Comparison of ENCODE assay signal across 25 cellular contexts in genomic region chr14:92970233-92970625, GRCh38. TPM values are rescaled to one million over a fixed set of nuclear protein-coding genes. Genes with fewer than 3 reads are reported as not detected.
"Had no signal": no experiment of that assay in that cellular context is flagged by ENCODE, and none has a peak within 500 bp of the region (broad histone marks: within the 10 kb centered on the region; RNA-seq: fewer than 3 reads in every experiment).

No MANE protein-coding gene starts in this region.

- H3K27me3 Mint-ChIP-seq: activated B cell treated with CpG ODN at 0.5 μM for 24 hours; activated CD8-positive, alpha-beta T cell treated with anti-CD3 and anti-CD28 coated beads for 36 hours; activated naive CD4-positive, alpha-beta T cell treated with anti-CD3 and anti-CD28 coated beads, Interleukin-2, amount 50 U/mL, for 24 hours; central memory CD8-positive, alpha-beta T cell; naive B cell; stimulated activated naive CD8-positive, alpha-beta T cell treated with anti-CD3 and anti-CD28 coated beads, Interleukin-15, Interleukin-2, amounts not matched to agents 100 ng/mL and 50 ng/mL, for 24 hours had no signal

- H3K9me3 Mint-ChIP-seq: activated CD8-positive, alpha-beta T cell treated with anti-CD3 and anti-CD28 coated beads for 36 hours; activated naive CD4-positive, alpha-beta T cell treated with anti-CD3 and anti-CD28 coated beads, Interleukin-2, amount 50 U/mL, for 24 hours; immature natural killer cell had no signal

- H3K4me1 ChIP-seq: neural progenitor cell had no signal

- H2AFZ ChIP-seq: neural progenitor cell had no signal

- H3K27ac ChIP-seq: body of pancreas, neural progenitor cell, pancreas, skin epidermis, upper lobe of left lung had no signal

- H3K36me3 ChIP-seq: neural progenitor cell, pancreas, upper lobe of left lung had no signal

- H3K4me2 ChIP-seq: neural progenitor cell had no signal

- H3K4me3 Mint-ChIP-seq: activated B cell treated with CpG ODN at 0.5 μM for 24 hours; activated CD8-positive, alpha-beta T cell treated with anti-CD3 and anti-CD28 coated beads for 36 hours; activated naive CD4-positive, alpha-beta T cell treated with anti-CD3 and anti-CD28 coated beads, Interleukin-2, amount 50 U/mL, for 24 hours; central memory CD8-positive, alpha-beta T cell; immature natural killer cell; naive B cell; neural progenitor cell; stimulated activated naive CD8-positive, alpha-beta T cell treated with anti-CD3 and anti-CD28 coated beads, Interleukin-15, Interleukin-2, amounts not matched to agents 100 ng/mL and 50 ng/mL, for 24 hours had no signal

- H3K27me3 ChIP-seq: body of pancreas, neural progenitor cell, pancreas, upper lobe of left lung had no signal

- H3K4me3 ChIP-seq: body of pancreas, neural progenitor cell, pancreas, skin epidermis, upper lobe of left lung had no signal

- H3K9me3 ChIP-seq: body of pancreas, pancreas, upper lobe of left lung had no signal

- H3K4me1 Mint-ChIP-seq: neural progenitor cell had no signal

- H3K9ac ChIP-seq: neural progenitor cell had no signal

- DNase-seq: activated B cell treated with CpG ODN at 0.5 μM for 24 hours; activated CD4-positive, alpha-beta T cell treated with anti-CD3 and anti-CD28 coated beads for 48 hours; activated CD8-positive, alpha-beta T cell treated with anti-CD3 and anti-CD28 coated beads for 36 hours; activated effector memory CD4-positive, alpha-beta T cell treated with anti-CD3 and anti-CD28 coated beads, Interleukin-2, amount 50 U/mL, for 16 hours; activated T-cell treated with anti-CD3 and anti-CD28 coated beads, Interleukin-2, amount 50 U/mL, for 48 hours; amniotic stem cell; body of pancreas; head of caudate nucleus; immature natural killer cell; left colon; naive B cell; retina; stimulated activated CD4-positive, alpha-beta T cell treated with anti-CD3 and anti-CD28 coated beads, Interleukin-4, amount 100 ng/mL, for 4 hours; stimulated activated CD8-positive, alpha-beta memory T cell treated with anti-CD3 and anti-CD28 coated beads, Interleukin-4, amount 100 ng/mL, for 48 hours; SW 1271 had no signal

- ATAC-seq: activated CD8-positive, alpha-beta T cell treated with anti-CD3 and anti-CD28 coated beads for 36 hours; body of pancreas; left colon had no signal

- H3K27ac Mint-ChIP-seq: activated B cell treated with CpG ODN at 0.5 μM for 24 hours; activated naive CD4-positive, alpha-beta T cell treated with anti-CD3 and anti-CD28 coated beads, Interleukin-2, amount 50 U/mL, for 24 hours; immature natural killer cell; stimulated activated naive CD8-positive, alpha-beta T cell treated with anti-CD3 and anti-CD28 coated beads, Interleukin-15, Interleukin-2, amounts not matched to agents 100 ng/mL and 50 ng/mL, for 24 hours had no signal

RNA-seq across cellular contexts. Expression of gene CHGA, which starts 47.3 kb away (rescaled TPM):
- total RNA-seq: activated B cell treated with CpG ODN at 0.5 μM for 24 hours; activated CD8-positive, alpha-beta T cell treated with anti-CD3 and anti-CD28 coated beads for 36 hours; epithelial cell of proximal tubule; mononuclear cell; T-helper 2 cell treated with Interferon-gamma antibody and Interleukin-4, amounts not matched to agents 100 ng/mL and 5 ng/mL, for 36 hours had no signal
